ENCODE assay signal across 38 cellular contexts in genomic region chr22:16586991-16587390, GRCh38. TPM values are rescaled to one million over a fixed set of nuclear protein-coding genes. Genes with fewer than 3 reads are reported as not detected.
"Had no signal": no experiment of that assay in that cellular context is flagged by ENCODE, and none has a peak within 500 bp of the region (broad histone marks: within the 10 kb centered on the region; RNA-seq: fewer than 3 reads in every experiment).

No MANE protein-coding gene starts in this region.

- H3K4me3 ChIP-seq: adrenal gland, body of pancreas, breast epithelium, cardiac muscle cell, colonic mucosa had no signal

- H3K36me3 ChIP-seq: adrenal gland, brain microvascular endothelial cell, breast epithelium, cardiac muscle cell, colonic mucosa had no signal

- ATAC-seq: activated CD8-positive, alpha-beta memory T cell treated with anti-CD3 and anti-CD28 coated beads, Interleukin-2, amount 10 ng/mL, durations not matched to agents 7 days and 5 days; activated CD8-positive, alpha-beta T cell treated with anti-CD3 and anti-CD28 coated beads for 36 hours; activated naive CD4-positive, alpha-beta T cell treated with anti-CD3 and anti-CD28 coated beads, Interleukin-2, amount 50 U/mL, for 72 hours; activated T-cell treated with anti-CD3 and anti-CD28 coated beads, Interleukin-2, amount 50 U/mL, for 4 hours; activated T-cell treated with anti-CD3 and anti-CD28 coated beads, Interleukin-2, amount 50 U/mL, for 72 hours; activated T-helper 17 cell treated with anti-CD3 and anti-CD28 coated beads, Interleukin-2, amount 50 U/mL, for 72 hours; body of pancreas had no signal

- DNase-seq: activated B cell treated with CpG ODN at 0.5 μM for 24 hours; activated CD4-positive, alpha-beta memory T cell treated with anti-CD3 and anti-CD28 coated beads for 36 hours; activated CD4-positive, alpha-beta T cell treated with anti-CD3 and anti-CD28 coated beads for 4 hours; activated CD4-positive, alpha-beta T cell treated with anti-CD3 and anti-CD28 coated beads, Interleukin-2, amount 10 ng/mL, durations not matched to agents 24 days and 14 days; activated CD4-positive, alpha-beta T cell treated with anti-CD3 and anti-CD28 coated beads, Interleukin-2, amount 50 U/mL, for 1 hour; activated CD4-positive, alpha-beta T cell treated with anti-CD3 and anti-CD28 coated beads, Interleukin-2, amount 50 U/mL, for 4 hours; activated CD4-positive, CD25-positive, alpha-beta regulatory T cell treated with anti-CD3 and anti-CD28 coated beads, Interleukin-2, amount 50 U/mL, for 72 hours; activated CD8-positive, alpha-beta memory T cell treated with anti-CD3 and anti-CD28 coated beads for 24 hours; activated CD8-positive, alpha-beta memory T cell treated with anti-CD3 and anti-CD28 coated beads, Interleukin-2, amount 10 ng/mL, durations not matched to agents 7 days and 5 days; activated CD8-positive, alpha-beta memory T cell treated with anti-CD3 and anti-CD28 coated beads, Interleukin-2, amount 50 U/mL, for 48 hours; activated CD8-positive, alpha-beta T cell treated with anti-CD3 and anti-CD28 coated beads for 36 hours; activated effector memory CD4-positive, alpha-beta T cell treated with anti-CD3 and anti-CD28 coated beads, Interleukin-2, amount 50 U/mL, for 16 hours; activated gamma-delta T cell treated with Interleukin-2 at 50 U/mL for 16 hours; activated naive CD4-positive, alpha-beta T cell; activated naive CD4-positive, alpha-beta T cell treated with anti-CD3 and anti-CD28 coated beads for 36 hours; activated naive CD4-positive, alpha-beta T cell treated with anti-CD3 and anti-CD28 coated beads, Interleukin-2, amount 50 U/mL, for 16 hours; activated naive CD8-positive, alpha-beta T cell treated with anti-CD3 and anti-CD28 coated beads for 36 hours; activated T-cell treated with anti-CD3 and anti-CD28 coated beads, Interleukin-2, amount 50 U/mL, for 4 hours; activated T-cell treated with anti-CD3 and anti-CD28 coated beads, Interleukin-2, amount 50 U/mL, for 72 hours; adrenal gland; amniotic stem cell; aorta; body of pancreas; brain microvascular endothelial cell; caudate nucleus; cerebellar nuclear complex; colonic mucosa; T-helper 2 cell; T-helper 9 cell had no signal

- FAIRE-seq: astrocyte, TTC549 had no signal

- H3K4me1 ChIP-seq: adrenal gland, body of pancreas, breast epithelium, colonic mucosa had no signal

- H3K9me3 ChIP-seq: adrenal gland, body of pancreas, breast epithelium, colonic mucosa had no signal

- H3K27ac ChIP-seq: adrenal gland, body of pancreas, brain microvascular endothelial cell, breast epithelium, cardiac muscle cell, colonic mucosa, VCaP had no signal

- H3K27me3 ChIP-seq: adrenal gland, body of pancreas, brain microvascular endothelial cell, breast epithelium, cardiac muscle cell, colonic mucosa had no signal

RNA-seq across cellular contexts. Expression of gene CCT8L2, which starts 5.6 kb away (rescaled TPM):
- total RNA-seq: activated B cell treated with CpG ODN at 0.5 μM for 24 hours; activated CD4-positive, alpha-beta memory T cell treated with anti-CD3 and anti-CD28 coated beads for 36 hours; activated CD4-positive, alpha-beta T cell treated with anti-CD3 and anti-CD28 coated beads, Interleukin-2, amount 10 ng/mL, durations not matched to agents 24 days and 14 days; activated CD8-positive, alpha-beta memory T cell treated with anti-CD3 and anti-CD28 coated beads, Interleukin-2, amount 10 ng/mL, durations not matched to agents 7 days and 5 days; activated CD8-positive, alpha-beta T cell treated with anti-CD3 and anti-CD28 coated beads for 36 hours; activated naive CD4-positive, alpha-beta T cell treated with anti-CD3 and anti-CD28 coated beads for 36 hours; activated naive CD4-positive, alpha-beta T cell treated with anti-CD3 and anti-CD28 coated beads, Interleukin-2, amount 50 U/mL, for 72 hours; activated naive CD8-positive, alpha-beta T cell treated with anti-CD3 and anti-CD28 coated beads for 36 hours; activated T-cell treated with anti-CD3 and anti-CD28 coated beads, Interleukin-2, amount 50 U/mL, for 72 hours; activated T-helper 1 cell treated with anti-CD3 and anti-CD28 coated beads, Interleukin-12 subunit alpha, Interleukin-12 subunit beta, Interleukin-2, Interleukin-4 antibody, amounts not matched to agents 30 ng/mL and 10 ng/mL and 1 ng/mL, durations not matched to agents 14 hours and 24 hours and 36 hours; activated T-helper 17 cell treated with anti-CD3 and anti-CD28 coated beads, Interleukin-2, amount 50 U/mL, for 72 hours; adrenal gland; aorta; astrocyte; body of pancreas; breast epithelium; cardiac muscle cell; chondrocyte; colonic mucosa had no signal
- polyA plus RNA-seq: adrenal gland, aorta, cardiac muscle cell had no signal
